Comparison of ENCODE assay signal across 20 cellular contexts in the genomic region with DNA sequence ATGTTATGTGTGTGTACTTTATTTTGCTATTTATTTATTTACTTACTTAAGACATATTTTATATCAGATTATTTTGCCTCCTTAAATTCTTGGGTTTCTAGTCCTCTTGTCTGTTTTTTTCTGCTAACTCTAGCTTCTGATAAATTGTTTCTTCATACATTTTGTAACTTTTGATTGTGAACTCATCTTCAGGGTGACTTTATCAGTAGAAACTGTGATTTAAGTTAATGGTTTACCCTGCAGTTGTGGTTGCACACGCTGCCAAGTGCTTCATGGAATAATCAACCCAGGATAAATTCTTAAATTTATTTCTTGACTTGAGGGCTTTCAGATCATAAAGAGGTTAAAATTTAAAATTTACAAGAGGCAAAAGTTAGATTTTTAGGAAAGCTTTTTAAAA.
"Had no signal": no experiment of that assay in that cellular context is flagged by ENCODE, and none has a peak within 500 bp of the region (broad histone marks: within the 10 kb centered on the region; RNA-seq: fewer than 3 reads in every experiment).

No MANE protein-coding gene starts in this region.

- DNase-seq: Kasumi-1, MM.1S, NCI-H1048, NCI-H1105, NCI-H1417, NCI-H1436 treated with DMSO at 0.1 percent for 48 hours, NCI-H1694, NCI-H187 treated with DMSO at 0.1 percent for 48 hours, NCI-H2029 treated with DMSO at 0.1 percent for 48 hours, NCI-H2227 treated with DMSO at 0.1 percent for 48 hours, NCI-H524, NCI-H526 treated with DMSO at 0.1 percent for 48 hours, NCI-H748 treated with DMSO at 0.1 percent for 48 hours, SHP77, SJCRH30 had no signal

- H3K27ac Mint-ChIP-seq: IgD-negative memory B cell had no signal

- H3K36me3 ChIP-seq: SJCRH30 had no signal

- H3K9me3 ChIP-seq: SJCRH30 had no signal

- H3K27me3 Mint-ChIP-seq: IgD-negative memory B cell had no signal

- H3K4me1 Mint-ChIP-seq: IgD-negative memory B cell had no signal

- H3K27ac ChIP-seq: KMS-11, RWPE1, SJCRH30 had no signal

- H3K4me3 Mint-ChIP-seq: IgD-negative memory B cell had no signal

- H3K36me3 Mint-ChIP-seq: IgD-negative memory B cell had no signal

- ATAC-seq: K562, SK-N-SH treated with all-trans-retinoic acid at 6 μM for 48 hours had no signal

- H3K4me1 ChIP-seq: SJCRH30 had no signal

- H3K4me3 ChIP-seq: K562, SJCRH30 had no signal

- H3K27me3 ChIP-seq: SJCRH30 had no signal
